Comparison of ENCODE assay signal across 9 cellular contexts in genomic region chr16:1150511-1150982, GRCh38.
DNase-seq lines count a peak whose midpoint lies in the region; ATAC-seq and TF ChIP-seq lines count a peak whose summit lies in the region.
"Had no signal": no experiment of that assay in that cellular context is flagged by ENCODE, and none has a peak within 500 bp of the region (broad histone marks: within the 10 kb centered on the region; RNA-seq: fewer than 3 reads in every experiment).

No MANE protein-coding gene starts in this region.

- peaks cover 0 to 4% of the 10 kb centered on the region in 2 donors for H3K9me3 Mint-ChIP-seq in effector memory CD8-positive, alpha-beta T cell

- H3K4me3 ChIP-seq in GM12865 (ENCODE audit: low read depth, low read length) (no peak overlapping the region), astrocyte of the spinal cord (ENCODE audit: low read depth, low read length) (no peak overlapping the region)

- peaks cover 4 to 8% of the 10 kb centered on the region in 2 donors for H3K27me3 Mint-ChIP-seq in effector memory CD8-positive, alpha-beta T cell

- TF ChIP-seq CTCF in GM12865 (IDR thresholded peaks at IDR 0.05; ENCODE audit: insufficient read depth, low read depth, low read length, missing control alignments) (no peak), astrocyte of the spinal cord (IDR thresholded peaks at IDR 0.05; ENCODE audit: low read depth, low read length) (no peak)

- H3K36me3 Mint-ChIP-seq in effector memory CD8-positive, alpha-beta T cell (ENCODE audit: insufficient read depth) = no peaks in the 10 kb centered on the region

- no peak overlapping the region for H3K4me3 Mint-ChIP-seq in effector memory CD8-positive, alpha-beta T cell

- H3K4me1 Mint-ChIP-seq in effector memory CD8-positive, alpha-beta T cell (ENCODE audit: low read depth in 2 of 2) = no peaks in the 10 kb centered on the region

- H3K27ac Mint-ChIP-seq in effector memory CD8-positive, alpha-beta T cell = no peak overlapping the region

- no peak for ATAC-seq in GM18858 (IDR thresholded peaks at IDR 0.05; ENCODE audit: unreplicated experiment)
- ATAC-seq in effector memory CD8-positive, alpha-beta T cell (replicated peaks) = no peak

- in situ Hi-C loops in astrocyte of the spinal cord (cut with HindIII; ENCODE audit: low sequenced_read_pairs) = no loop called here

- DNase-seq in GM12865 (ENCODE audit: low read depth) (peak; percentile 2), NCI-H69 (lab: John Stamatoyannopoulos, UW) (peak; percentile 29), astrocyte of the spinal cord (ENCODE audit: low read depth, low spot score) (peak; percentile 19), activated gamma-delta T cell (lab: John Stamatoyannopoulos, UW) (no peak)
- peak; percentile 39 to 40 for DNase-seq in stimulated activated CD4-positive, alpha-beta T cell treated with anti-CD3 and anti-CD28 coated beads, Interleukin-2, amount 100 ng/mL, for 24 hours
- no peak for DNase-seq in effector memory CD8-positive, alpha-beta T cell
- DNase-seq: activated CD8-positive, alpha-beta memory T cell treated with anti-CD3 and anti-CD28 coated beads, Interleukin-2, amount 50 U/mL, for 4 hours; NK-92 treated with Interleukin-12 subunit alpha and Interleukin-12 subunit beta, amount 100 ng/mL, for 24 hours had no signal

Comparison
In these comparisons a context has a peak if more than half of its experiments do, and no peak if none do; other contexts are left out.
1. DNase-seq: peak in GM12865 (single experiment), NCI-H69 (single experiment), astrocyte of the spinal cord (single experiment) and stimulated activated CD4-positive, alpha-beta T cell treated with anti-CD3 and anti-CD28 coated beads, Interleukin-2, amount 100 ng/mL, for 24 hours (2 of 2); none in activated gamma-delta T cell (single experiment) and effector memory CD8-positive, alpha-beta T cell (0 of 3).